19 cellular contexts compared by ENCODE assay signal in the genomic region with DNA sequence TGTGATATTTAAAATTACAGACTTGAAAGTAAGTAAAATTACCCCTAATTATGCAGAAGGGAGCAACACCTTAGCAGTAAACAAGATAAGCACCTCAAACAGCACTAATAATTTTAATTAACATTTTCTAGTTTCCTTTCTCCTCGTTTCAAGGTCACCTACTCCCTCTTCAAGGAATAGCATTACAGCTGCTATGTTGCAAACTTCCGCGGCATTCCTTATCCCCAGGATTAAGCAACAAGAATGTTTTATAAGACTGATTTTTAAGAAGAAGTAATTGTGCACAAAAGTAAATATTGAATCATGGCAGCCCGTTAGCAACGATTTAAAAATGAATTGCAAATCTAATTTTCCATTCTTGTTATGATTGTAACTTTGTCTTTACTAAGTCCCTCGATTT.
"Had no signal": no experiment of that assay in that cellular context is flagged by ENCODE, and none has a peak within 500 bp of the region (broad histone marks: within the 10 kb centered on the region; RNA-seq: fewer than 3 reads in every experiment).

No MANE protein-coding gene starts in this region.

- H3K4me3 ChIP-seq: MG63 had no signal

- H3K27me3 ChIP-seq: MG63 had no signal

- DNase-seq: KBM-7, MG63, NCI-H1092, NCI-H1105 treated with DMSO at 0.1 percent for 48 hours, NCI-H1417 treated with DMSO at 0.1 percent for 48 hours, NCI-H146, NCI-H1694 treated with DMSO at 0.1 percent for 48 hours, NCI-H2029, NCI-H2081 treated with DMSO at 0.1 percent for 48 hours, NCI-H2171, NCI-H226, NCI-H446, NCI-H510A, NCI-H524 treated with DMSO at 0.1 percent for 48 hours, NCI-H69, NCI-H774, Right ventricle myocardium superior, RPMI8226 had no signal

- H3K9me3 ChIP-seq: MG63 had no signal

- H3K36me3 ChIP-seq: MG63 had no signal

- FAIRE-seq: RCC 7860 had no signal
